Comparison of ENCODE assay signal across 11 cellular contexts in the genomic region with DNA sequence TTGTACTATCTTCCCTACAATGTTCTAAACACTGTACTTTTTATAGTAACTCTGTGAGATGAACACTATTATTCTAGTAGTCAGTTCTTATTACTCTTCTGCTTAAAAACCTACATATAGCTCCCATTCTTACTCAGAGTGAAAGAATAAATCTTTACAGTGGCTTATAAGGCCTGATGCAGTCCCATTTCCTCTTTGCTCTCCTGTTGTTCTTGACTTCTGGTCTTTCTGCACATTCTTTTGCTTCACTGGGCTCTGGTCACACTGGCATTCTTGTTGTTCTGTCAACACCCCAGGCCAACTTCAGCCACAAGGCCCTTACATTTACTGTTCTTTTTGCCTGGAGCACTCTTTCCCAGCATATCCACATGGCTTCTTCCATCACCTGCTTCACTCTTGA.
DNase-seq lines count a peak whose midpoint lies in the region; ATAC-seq and FAIRE-seq lines count a peak whose summit lies in the region.
"Had no signal": no experiment of that assay in that cellular context is flagged by ENCODE, and none has a peak within 500 bp of the region (broad histone marks: within the 10 kb centered on the region; RNA-seq: fewer than 3 reads in every experiment).

No MANE protein-coding gene starts in this region.

- ATAC-seq in GM21515 (IDR thresholded peaks at IDR 0.05; ENCODE audit: unreplicated experiment) (peak; percentile 48), HG03432 (IDR thresholded peaks at IDR 0.05; ENCODE audit: unreplicated experiment) (peak; percentile 47), GM21825 (IDR thresholded peaks at IDR 0.05; ENCODE audit: unreplicated experiment) (no peak)

- FAIRE-seq in GM18507 (lab: Jason Lieb, UNC) = peak; percentile 78

- no peak for DNase-seq in GM18507 (ENCODE audit: extremely low spot score, insufficient read length, low read depth)
- DNase-seq in islet precursor cell = peak; percentile 80
- DNase-seq in hepatic stellate cell (ENCODE audit: low spot score) = no peak
- no peak for DNase-seq in HUDEP-2 (lab: John Stamatoyannopoulos, UW; ENCODE audit: unreplicated experiment in 76 of 76)
- no peak for DNase-seq in central memory CD4-positive, alpha-beta T cell
- DNase-seq: activated CD4-positive, alpha-beta T cell treated with anti-CD3 and anti-CD28 coated beads, Interleukin-2, amount 50 U/mL, for 1 hour; NCI-H526; stimulated activated CD8-positive, alpha-beta memory T cell treated with anti-CD3 and anti-CD28 coated beads, Interleukin-4, amount 100 ng/mL, for 48 hours had no signal
